12 cellular contexts compared by ENCODE assay signal in the genomic region with DNA sequence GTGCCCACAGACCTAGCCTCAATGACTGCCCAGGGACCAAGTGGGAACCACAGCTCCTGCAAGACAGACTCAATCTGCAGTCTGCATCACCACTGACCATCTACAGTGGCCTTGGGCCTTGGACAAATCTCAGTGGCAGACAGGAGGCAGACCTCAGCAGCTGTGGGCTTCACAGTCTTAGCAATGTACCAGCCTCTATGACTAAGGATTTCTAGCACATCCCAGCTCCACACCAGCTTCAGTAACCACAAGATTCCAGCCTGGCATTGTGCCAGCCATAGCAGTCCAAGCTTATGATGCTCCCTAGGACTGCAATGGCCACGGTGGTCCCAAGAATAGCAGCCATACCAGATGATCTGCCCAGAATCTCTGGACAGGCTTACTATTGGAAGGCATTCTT. TPM values are rescaled to one million over a fixed set of nuclear protein-coding genes. Genes with fewer than 3 reads are reported as not detected.
DNase-seq lines count a peak whose midpoint lies in the region; ATAC-seq and TF ChIP-seq lines count a peak whose summit lies in the region.
"Had no signal": no experiment of that assay in that cellular context is flagged by ENCODE, and none has a peak within 500 bp of the region (broad histone marks: within the 10 kb centered on the region; RNA-seq: fewer than 3 reads in every experiment).

No MANE protein-coding gene starts in this region.

- peaks cover 0 to 5% of the 10 kb centered on the region in 2 donors for H3K36me3 Mint-ChIP-seq in activated naive CD4-positive, alpha-beta T cell treated with anti-CD3 and anti-CD28 coated beads, Interleukin-2, amount 50 U/mL, for 72 hours

- H3K9me3 Mint-ChIP-seq in activated naive CD4-positive, alpha-beta T cell treated with anti-CD3 and anti-CD28 coated beads, Interleukin-2, amount 50 U/mL, for 72 hours, result peaks cover 0 to 4% of the 10 kb centered on the region in 2 donors
- H3K9me3 Mint-ChIP-seq: activated T-helper 17 cell treated with anti-CD3 and anti-CD28 coated beads, Interleukin-2, amount 50 U/mL, for 72 hours had no signal

- no peak overlapping the region for H3K4me3 ChIP-seq in astrocyte of the cerebellum (ENCODE audit: low read depth, low read length)
- H3K4me3 ChIP-seq: colonic mucosa, SK-N-MC had no signal

- no peak for ATAC-seq in activated naive CD4-positive, alpha-beta T cell treated with anti-CD3 and anti-CD28 coated beads, Interleukin-2, amount 50 U/mL, for 72 hours
- ATAC-seq: activated T-helper 17 cell treated with anti-CD3 and anti-CD28 coated beads, Interleukin-2, amount 50 U/mL, for 72 hours had no signal

- H3K27ac Mint-ChIP-seq in activated naive CD4-positive, alpha-beta T cell treated with anti-CD3 and anti-CD28 coated beads, Interleukin-2, amount 50 U/mL, for 72 hours, result no peak overlapping the region
- H3K27ac Mint-ChIP-seq: activated T-helper 17 cell treated with anti-CD3 and anti-CD28 coated beads, Interleukin-2, amount 50 U/mL, for 72 hours had no signal

- in situ Hi-C loops in astrocyte of the cerebellum (cut with HindIII; ENCODE audit: low sequenced_read_pairs), result loop anchor here (25.0 kb wide), 1 partner anchor 309 kb away; no protein-coding TSS in a partner anchor

- DNase-seq in COLO668 (lab: John Stamatoyannopoulos, UW; ENCODE audit: unreplicated experiment), result peak; percentile 6
- DNase-seq in HS-5 (ENCODE audit: low read depth), result peak; percentile 61
- DNase-seq in astrocyte of the cerebellum (ENCODE audit: low read depth), result peak; percentile 46
- DNase-seq in kidney glomerular epithelial cell (lab: John Stamatoyannopoulos, UW), result peak; percentile 19
- no peak for DNase-seq in activated naive CD4-positive, alpha-beta T cell treated with anti-CD3 and anti-CD28 coated beads, Interleukin-2, amount 50 U/mL, for 72 hours (ENCODE audit: low spot score in 2 of 2)
- no peak for DNase-seq in CD1c-positive myeloid dendritic cell (ENCODE audit: extremely low spot score)
- no peak for DNase-seq in germinal center (ENCODE audit: low spot score)
- DNase-seq: activated CD4-positive, alpha-beta T cell treated with anti-CD3 and anti-CD28 coated beads for 1 hour; colonic mucosa; NCI-H446 had no signal

- peak; percentile 8 for TF ChIP-seq CTCF in astrocyte of the cerebellum (IDR thresholded peaks at IDR 0.05; ENCODE audit: low read depth, low read length, missing control alignments)

RNA-seq across cellular contexts. Expression of gene WDR75, which starts 19.6 kb away (rescaled TPM):
- 10 to 100 TPM; 29.8 to 80.1 TPM for total RNA-seq in activated naive CD4-positive, alpha-beta T cell treated with anti-CD3 and anti-CD28 coated beads, Interleukin-2, amount 50 U/mL, for 72 hours

Comparison
In these comparisons a context has a peak if more than half of its experiments do, and no peak if none do; other contexts are left out.
1. DNase-seq: peak in COLO668 (single experiment), HS-5 (single experiment), astrocyte of the cerebellum (single experiment) and kidney glomerular epithelial cell (single experiment); none in activated naive CD4-positive, alpha-beta T cell treated with anti-CD3 and anti-CD28 coated beads, Interleukin-2, amount 50 U/mL, for 72 hours (0 of 2), CD1c-positive myeloid dendritic cell (single experiment) and germinal center (single experiment).